ENCODE assay signal across 18 cellular contexts in genomic region chr9:36320457-36320856, GRCh38.
A peak's percentile ranks its signal among the peaks of the same experiment; 100 is the strongest.
DNase-seq lines count a peak whose midpoint lies in the region; ATAC-seq, FAIRE-seq and TF ChIP-seq lines count a peak whose summit lies in the region.
"Had no signal": no experiment of that assay in that cellular context is flagged by ENCODE, and none has a peak within 500 bp of the region (broad histone marks: within the 10 kb centered on the region; RNA-seq: fewer than 3 reads in every experiment).

No MANE protein-coding gene starts in this region.

- no TSS peak for BruUV-seq in HepG2 (replicated peaks; lab: Mats Ljungman, UMichigan)

- no peak for TF ChIP-seq CTCF in colonic mucosa (IDR thresholded peaks at IDR 0.05)
- TF ChIP-seq CTCF in HepG2 (CRISPR knock-in tag; IDR thresholded peaks at IDR 0.05) = no peak
- TF ChIP-seq CTCF in suprapubic skin (IDR thresholded peaks at IDR 0.05) = no peak
- no peak for TF ChIP-seq CTCF in nephron progenitor cell (IDR thresholded peaks at IDR 0.05)

- no peak for TF ChIP-seq POLR2A in HepG2 (IDR thresholded peaks at IDR 0.05; ENCODE audit: insufficient read depth in 1 of 2, low read depth in 2 of 2, low read length in 2 of 2)
- no peak for TF ChIP-seq POLR2A in suprapubic skin (IDR thresholded peaks at IDR 0.05)

- no peaks in the 10 kb centered on the region for H3K9me3 Mint-ChIP-seq in activated CD8-positive, alpha-beta memory T cell treated with anti-CD3 and anti-CD28 coated beads, Interleukin-2, amount 10 ng/mL, durations not matched to agents 7 days and 5 days (ENCODE audit: low read depth)
- peaks cover 17% of the 10 kb centered on the region for H3K9me3 Mint-ChIP-seq in nephron progenitor cell
- H3K9me3 Mint-ChIP-seq: natural killer cell had no signal

- no peak overlapping the region for H3K4me3 Mint-ChIP-seq in activated CD8-positive, alpha-beta memory T cell treated with anti-CD3 and anti-CD28 coated beads, Interleukin-2, amount 10 ng/mL, durations not matched to agents 7 days and 5 days
- H3K4me3 Mint-ChIP-seq in nephron progenitor cell = no peak overlapping the region
- H3K4me3 Mint-ChIP-seq: activated CD4-positive, alpha-beta T cell treated with anti-CD3 and anti-CD28 coated beads for 36 hours; natural killer cell; stimulated activated naive B cell treated with anti-CD40 and anti-IgM and Interleukin-4, amounts not matched to agents 10 μg/mL and 1 μg/mL and 100 μg/mL, for 72 hours had no signal

- TF ChIP-seq EP300 in HepG2 (IDR thresholded peaks at IDR 0.05; ENCODE audit: low read depth in 2 of 2, low read length in 2 of 2) (no peak), HepG2 (CRISPR knock-in tag; IDR thresholded peaks at IDR 0.05; ENCODE audit: borderline replicate concordance) (no peak), suprapubic skin (IDR thresholded peaks at IDR 0.05) (no peak)

- H3K9me3 ChIP-seq in colonic mucosa (no peaks in the 10 kb centered on the region), HepG2 (ENCODE audit: low read length) (no peaks in the 10 kb centered on the region), suprapubic skin (no peaks in the 10 kb centered on the region)
- H3K9me3 ChIP-seq: gastrocnemius medialis had no signal

- WGBS in HepG2 (ENCODE audit: low lambda C conversion rate) = 0% methylated on average over 3 of the region's 5 CpGs
- WGBS in suprapubic skin = 79% methylated on average over 5 of the region's 5 CpGs

- no peaks in the 10 kb centered on the region for H3K36me3 Mint-ChIP-seq in activated CD8-positive, alpha-beta memory T cell treated with anti-CD3 and anti-CD28 coated beads, Interleukin-2, amount 10 ng/mL, durations not matched to agents 7 days and 5 days
- H3K36me3 Mint-ChIP-seq in nephron progenitor cell (ENCODE audit: low read depth) = no peaks in the 10 kb centered on the region
- H3K36me3 Mint-ChIP-seq: natural killer cell; stimulated activated naive B cell treated with anti-CD40 and anti-IgM and Interleukin-4, amounts not matched to agents 10 μg/mL and 1 μg/mL and 100 μg/mL, for 72 hours had no signal

- H3K27me3 ChIP-seq in colonic mucosa (no peaks in the 10 kb centered on the region), HepG2 (ENCODE audit: control insufficient read depth in 1 of 2, insufficient read depth in 2 of 2, low read length in 2 of 2) (no peaks in the 10 kb centered on the region), suprapubic skin (no peaks in the 10 kb centered on the region)

- TF ChIP-seq RAD21 in HepG2 (CRISPR knock-in tag; IDR thresholded peaks at IDR 0.05) = no peak

- H3K27me3 Mint-ChIP-seq in activated CD8-positive, alpha-beta memory T cell treated with anti-CD3 and anti-CD28 coated beads, Interleukin-2, amount 10 ng/mL, durations not matched to agents 7 days and 5 days = peaks cover under 1% of the 10 kb centered on the region
- H3K27me3 Mint-ChIP-seq in nephron progenitor cell (ENCODE audit: low read depth, poor library complexity) = peaks cover 5% of the 10 kb centered on the region
- H3K27me3 Mint-ChIP-seq: activated CD4-positive, alpha-beta T cell treated with anti-CD3 and anti-CD28 coated beads for 36 hours had no signal

- no peaks in the 10 kb centered on the region for H3K36me3 ChIP-seq in colonic mucosa
- H3K36me3 ChIP-seq in HepG2 (replicated peaks in 1 of 2; ENCODE audit: control insufficient read depth in 1 of 2, insufficient read depth in 2 of 2, low read length in 2 of 2) = no peaks in the 10 kb centered on the region
- H3K36me3 ChIP-seq in suprapubic skin = no peaks in the 10 kb centered on the region
- H3K36me3 ChIP-seq: gastrocnemius medialis had no signal

- H2AFZ ChIP-seq in HepG2 (ENCODE audit: low read length) = no peak overlapping the region

- H3K27ac ChIP-seq in colonic mucosa = peak overlapping the region; percentile 87
- H3K27ac ChIP-seq in HepG2 (ENCODE audit: extremely low read length, insufficient read depth, low read length) = no peak overlapping the region
- H3K27ac ChIP-seq in suprapubic skin = peak overlapping the region; percentile 24
- H3K27ac ChIP-seq: gastrocnemius medialis, SK-N-MC had no signal

- no peaks in the 10 kb centered on the region for H4K20me1 ChIP-seq in HepG2 (ENCODE audit: insufficient read depth, low read length)

- H3K4me3 ChIP-seq in colonic mucosa = no peak overlapping the region
- peak overlapping the region in 2 of 3 experiments; percentile 4 to 70; a peak in 2 of 6 replicates for H3K4me3 ChIP-seq in HepG2 (replicated peaks in 1 of 3; ENCODE audit: insufficient read depth in 1 of 3, low read depth in 2 of 3, low read length in 3 of 3)
- H3K4me3 ChIP-seq in suprapubic skin = no peak overlapping the region
- H3K4me3 ChIP-seq: gastrocnemius medialis, SK-N-MC had no signal

- H3K4me1 ChIP-seq in colonic mucosa (peaks cover 10% of the 10 kb centered on the region), HepG2 (ENCODE audit: insufficient read depth, low read length) (peaks cover 58% of the 10 kb centered on the region), suprapubic skin (peaks cover 5% of the 10 kb centered on the region)
- H3K4me1 ChIP-seq: gastrocnemius medialis had no signal

- H3K27ac Mint-ChIP-seq in activated CD8-positive, alpha-beta memory T cell treated with anti-CD3 and anti-CD28 coated beads, Interleukin-2, amount 10 ng/mL, durations not matched to agents 7 days and 5 days = no peak overlapping the region
- H3K27ac Mint-ChIP-seq in nephron progenitor cell = no peak overlapping the region
- H3K27ac Mint-ChIP-seq: activated CD4-positive, alpha-beta T cell treated with anti-CD3 and anti-CD28 coated beads for 36 hours; natural killer cell; stimulated activated naive B cell treated with anti-CD40 and anti-IgM and Interleukin-4, amounts not matched to agents 10 μg/mL and 1 μg/mL and 100 μg/mL, for 72 hours had no signal

- POLR2A ChIA-PET in HepG2 (lab: Yijun Ruan, JAX) = interaction anchor here (1.0 to 1.7 kb wide), 5 partner anchors 9 to 130 kb away, joined by 3 to 9 read pairs (median 4); partner anchors contain the start of genes CLTA and GNE

- DNase-seq in HT-29 (ENCODE audit: low spot score) (peak; percentile 29), colonic mucosa (no peak), HepG2 (ENCODE audit: low spot score) (no peak), suprapubic skin (ENCODE audit: low spot score in 2 of 2) (peak in 1 of 2 donors; percentile 47), NCI-H2171 (lab: John Stamatoyannopoulos, UW) (no peak), left colon (no peak), nephron progenitor cell (no peak)
- DNase-seq in activated CD8-positive, alpha-beta memory T cell treated with anti-CD3 and anti-CD28 coated beads, Interleukin-2, amount 10 ng/mL, durations not matched to agents 7 days and 5 days = no peak
- DNase-seq: activated CD4-positive, alpha-beta T cell treated with anti-CD3 and anti-CD28 coated beads for 36 hours; activated effector memory CD4-positive, alpha-beta T cell treated with anti-CD3 and anti-CD28 coated beads, Interleukin-2, amount 50 U/mL, for 16 hours; amygdala; gastrocnemius medialis; KBM-7; natural killer cell; NCI-H1048; NCI-H526; stimulated activated naive B cell treated with anti-CD40 and anti-IgM and Interleukin-4, amounts not matched to agents 10 μg/mL and 1 μg/mL and 100 μg/mL, for 72 hours had no signal

- in situ Hi-C loops in HepG2 (cut with HindIII; ENCODE audit: extremely low pct_ligation_motif_present, low pct_unique_long_range_greater_than_20kb) = no loop called here

- intact Hi-C loops in colonic mucosa (cut with DNase I) = no loop called here
- intact Hi-C loops in HepG2 (cut with micrococcal nuclease; ENCODE audit: unreplicated experiment) = no loop called here
- intact Hi-C loops in left colon (cut with DNase I, micrococcal nuclease) = no loop called here

- peak overlapping the region; percentile 94 for H3K4me2 ChIP-seq in HepG2 (ENCODE audit: low read depth, low read length)

- ATAC-seq in HepG2 = no peak
- ATAC-seq in activated CD8-positive, alpha-beta memory T cell treated with anti-CD3 and anti-CD28 coated beads, Interleukin-2, amount 10 ng/mL, durations not matched to agents 7 days and 5 days = no peak
- ATAC-seq in left colon = no peak
- ATAC-seq: activated CD4-positive, alpha-beta T cell treated with anti-CD3 and anti-CD28 coated beads for 36 hours; gastrocnemius medialis; natural killer cell; stimulated activated naive B cell treated with anti-CD40 and anti-IgM and Interleukin-4, amounts not matched to agents 10 μg/mL and 1 μg/mL and 100 μg/mL, for 72 hours had no signal

- peaks cover 6% of the 10 kb centered on the region for H3K4me1 Mint-ChIP-seq in activated CD8-positive, alpha-beta memory T cell treated with anti-CD3 and anti-CD28 coated beads, Interleukin-2, amount 10 ng/mL, durations not matched to agents 7 days and 5 days
- peaks cover 38% of the 10 kb centered on the region for H3K4me1 Mint-ChIP-seq in nephron progenitor cell
- H3K4me1 Mint-ChIP-seq: activated CD4-positive, alpha-beta T cell treated with anti-CD3 and anti-CD28 coated beads for 36 hours; natural killer cell; stimulated activated naive B cell treated with anti-CD40 and anti-IgM and Interleukin-4, amounts not matched to agents 10 μg/mL and 1 μg/mL and 100 μg/mL, for 72 hours had no signal

- H3K9ac ChIP-seq in colonic mucosa (ENCODE audit: low read depth in 2 of 2, low read length in 2 of 2) (peak overlapping the region in 1 of 2 donors; percentile 26), HepG2 (ENCODE audit: insufficient read depth, low read depth, low read length) (no peak overlapping the region)

- FAIRE-seq in HepG2 (lab: Jason Lieb, UNC) = no peak

- CTCF ChIA-PET in HepG2 (lab: Yijun Ruan, JAX; ENCODE audit: low intra/inter-chr PET ratio, low total read pairs) = interaction anchor here (0.9 kb wide), 1 partner anchor 9 kb away, joined by 3 read pairs; no protein-coding TSS in a partner anchor
- CTCF ChIA-PET in activated CD8-positive, alpha-beta memory T cell treated with anti-CD3 and anti-CD28 coated beads, Interleukin-2, amount 10 ng/mL, durations not matched to agents 7 days and 5 days (lab: Charles Lee) = interaction anchor here (2.7 kb wide), 1 partner anchor 13 kb away, joined by 10 read pairs; no protein-coding TSS in a partner anchor

- H3K79me2 ChIP-seq in HepG2 (ENCODE audit: insufficient read depth, low read length) = no peaks in the 10 kb centered on the region

TF ChIP-seq in HepG2, 621 proteins besides CTCF, POLR2A, EP300 and RAD21 (continues in another document):
- TF ChIP-seq PATZ1 (CRISPR knock-in tag; IDR thresholded peaks at IDR 0.05) = peak; percentile 51

Comparison
In these comparisons a context has a peak if more than half of its experiments do, and no peak if none do; other contexts are left out.
1. H3K4me3 ChIP-seq: peak in HepG2 (2 of 3); none in colonic mucosa (single experiment) and suprapubic skin (single experiment).